Comparison of ENCODE assay signal across 8 cellular contexts in the genomic region with DNA sequence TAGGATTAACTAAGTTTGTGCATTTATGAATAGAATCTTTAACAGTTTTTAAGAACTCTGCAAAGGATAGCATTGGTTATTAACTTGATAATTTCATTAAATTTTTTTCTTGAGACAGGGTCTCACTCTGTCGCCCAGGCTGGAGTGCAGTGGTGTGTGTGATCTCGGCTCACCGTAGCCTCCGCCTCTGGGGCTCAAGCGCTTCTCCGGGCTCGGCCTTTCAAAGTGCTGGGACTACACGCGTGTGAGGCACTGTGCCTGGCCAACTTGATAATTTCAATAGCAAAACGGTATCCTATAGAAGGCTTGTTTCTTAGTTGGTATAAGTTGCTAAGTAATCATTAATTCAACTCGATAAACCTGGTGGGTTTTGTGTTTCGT. TPM values are rescaled to one million over a fixed set of nuclear protein-coding genes. Genes with fewer than 3 reads are reported as not detected.
DNase-seq lines count a peak whose midpoint lies in the region; ATAC-seq, FAIRE-seq and TF ChIP-seq lines count a peak whose summit lies in the region.

No MANE protein-coding gene starts in this region.

- peaks cover 8% of the 10 kb centered on the region for H3K36me3 Mint-ChIP-seq in progenitor cell of endocrine pancreas (ENCODE audit: insufficient read depth)

- no peaks in the 10 kb centered on the region for H3K9me3 Mint-ChIP-seq in progenitor cell of endocrine pancreas (ENCODE audit: low read depth)

- WGBS in esophagus muscularis mucosa, result 39% methylated on average over 12 of the region's 12 CpGs

- no peak overlapping the region for H3K27ac Mint-ChIP-seq in progenitor cell of endocrine pancreas

- H3K4me1 Mint-ChIP-seq in progenitor cell of endocrine pancreas (ENCODE audit: low read depth), result no peaks in the 10 kb centered on the region

- H3K27me3 ChIP-seq in esophagus muscularis mucosa, result no peaks in the 10 kb centered on the region

- intact Hi-C loops in esophagus muscularis mucosa (cut with DNase I), result loop anchor here (5.0 kb wide), 1 partner anchor 35 kb away; no protein-coding TSS in a partner anchor

- FAIRE-seq in GM12892 (lab: Jason Lieb, UNC), result peak; percentile 30

- H3K27ac ChIP-seq in esophagus muscularis mucosa (replicated peaks in 1 of 4), result peak overlapping the region in 2 of 4 donors; percentile 64 to 74

- peaks cover 0 to 22% (median 12%) of the 10 kb centered on the region in 4 donors for H3K4me1 ChIP-seq in esophagus muscularis mucosa

- DNase-seq in GM12892 (ENCODE audit: insufficient read length) (no peak), NCI-H345 treated with DMSO at 0.1 percent for 48 hours (lab: John Stamatoyannopoulos, UW; ENCODE audit: unreplicated experiment) (peak; percentile 19), esophagus muscularis mucosa (ENCODE audit: extremely low spot score) (peak; percentile 85), progenitor cell of endocrine pancreas (ENCODE audit: low spot score, unreplicated experiment) (no peak), C1 segment of cervical spinal cord (lab: John Stamatoyannopoulos, UW) (no peak), HCEC 1CT (no peak), medulla oblongata (ENCODE audit: extremely low spot score) (no peak)

- H3K36me3 ChIP-seq in esophagus muscularis mucosa, result no peaks in the 10 kb centered on the region

- no peaks in the 10 kb centered on the region for H3K9me3 ChIP-seq in esophagus muscularis mucosa

- no peaks in the 10 kb centered on the region for H3K27me3 Mint-ChIP-seq in progenitor cell of endocrine pancreas

- TF ChIP-seq POLR2A in GM12892 (IDR thresholded peaks at IDR 0.05; ENCODE audit: low read depth, low read length) (no peak), esophagus muscularis mucosa (IDR thresholded peaks at IDR 0.05; ENCODE audit: low read depth) (no peak)

- no peak for TF ChIP-seq EP300 in esophagus muscularis mucosa (IDR thresholded peaks at IDR 0.05)

- TF ChIP-seq CTCF in esophagus muscularis mucosa (IDR thresholded peaks at IDR 0.05) (no peak), progenitor cell of endocrine pancreas (IDR thresholded peaks at IDR 0.05; ENCODE audit: unreplicated experiment) (no peak)

- peak overlapping the region; percentile 53 for H3K4me3 Mint-ChIP-seq in progenitor cell of endocrine pancreas (ENCODE audit: low read depth)

- peak overlapping the region; percentile 60 to 63 (median 60) for H3K4me3 ChIP-seq in esophagus muscularis mucosa

- peak; percentile 45 for ATAC-seq in GM21723 (IDR thresholded peaks at IDR 0.05; ENCODE audit: unreplicated experiment)

RNA-seq across cellular contexts. Expression of a gene that starts 38.0 kb away (rescaled TPM):
- polyA plus RNA-seq in GM12892 (2012; ENCODE audit: missing spikeins), result 10.3 TPM
- total RNA-seq in esophagus muscularis mucosa, result 10 to 100 TPM; 17.1 to 18.9 (median 17.3) TPM
- 31.8 and 33.4 TPM in 2 replicates for total RNA-seq in progenitor cell of endocrine pancreas

Comparison
In these comparisons a context has a peak if more than half of its experiments do, and no peak if none do; other contexts are left out.
1. DNase-seq: peak in NCI-H345 treated with DMSO at 0.1 percent for 48 hours (single experiment) and esophagus muscularis mucosa (single experiment); none in GM12892 (single experiment), progenitor cell of endocrine pancreas (single experiment), C1 segment of cervical spinal cord (0 of 14), HCEC 1CT (single experiment) and medulla oblongata (single experiment).